ENCODE assay signal across 8 cellular contexts in genomic region chr10:128035557-128035973, GRCh38.
DNase-seq lines count a peak whose midpoint lies in the region; ATAC-seq, FAIRE-seq and TF ChIP-seq lines count a peak whose summit lies in the region.

No MANE protein-coding gene starts in this region.

- CTCF ChIA-PET in A549 (lab: Yijun Ruan, JAX) = interaction anchor here (0.6 to 6.7 kb wide), 23 partner anchors 9 to 131 kb away, joined by 3 to 39 read pairs (median 4); partner anchors contain the start of gene PTPRE
- CTCF ChIA-PET in activated CD4-positive, alpha-beta memory T cell treated with anti-CD3 and anti-CD28 coated beads, Interleukin-2, amount 10 ng/mL, durations not matched to agents 7 days and 5 days (lab: Charles Lee) = interaction anchor here (0.6 to 10.1 kb wide), 25 partner anchors 8 to 165 kb away, joined by 3 to 216 read pairs (median 5); partner anchors contain the start of gene PTPRE
- CTCF ChIA-PET in endothelial cell of umbilical vein (lab: Charles Lee) = interaction anchor here (0.6 to 3.9 kb wide), 27 partner anchors 9 to 181 kb away, joined by 3 to 72 read pairs (median 6); partner anchors contain the start of gene PTPRE

- FAIRE-seq in A549 (lab: Jason Lieb, UNC) (no peak), endothelial cell of umbilical vein (lab: Jason Lieb, UNC) (peak; percentile 68)

- POLR2A ChIA-PET in A549 (lab: Yijun Ruan, JAX) = no interaction called here
- POLR2A ChIA-PET in activated CD4-positive, alpha-beta memory T cell treated with anti-CD3 and anti-CD28 coated beads, Interleukin-2, amount 10 ng/mL, durations not matched to agents 7 days and 5 days (lab: Charles Lee) = interaction anchor here (1.0 to 4.1 kb wide), 3 partner anchors 12 to 34 kb away, joined by 3 to 16 read pairs (median 13); no protein-coding TSS in a partner anchor
- POLR2A ChIA-PET in endothelial cell of umbilical vein (lab: Charles Lee) = no interaction called here

- DNase-seq in A549 (ENCODE audit: low read depth in 1 of 2, low spot score in 1 of 2) (peak; percentile 17 to 50), KBM-7 (peak; percentile 54), endothelial cell of umbilical vein (ENCODE audit: low read depth, low spot score) (peak; percentile 30), neural progenitor cell (ENCODE audit: low spot score) (peak; percentile 67), cerebellum (ENCODE audit: low spot score) (no peak), NCI-H748 (lab: John Stamatoyannopoulos, UW; ENCODE audit: unreplicated experiment) (no peak)
- peak; percentile 71 for DNase-seq in activated CD4-positive, alpha-beta memory T cell treated with anti-CD3 and anti-CD28 coated beads, Interleukin-2, amount 10 ng/mL, durations not matched to agents 7 days and 5 days

- TF ChIP-seq EP300 in A549 (IDR thresholded peaks at IDR 0.05) = no peak

- in situ Hi-C loops in KBM-7 (cut with MboI; ENCODE audit: low pct_unique_long_range_greater_than_20kb, low sequenced_read_pairs) = no loop called here

- no peaks in the 10 kb centered on the region for H3K27me3 ChIP-seq in endothelial cell of umbilical vein (ENCODE audit: control insufficient read depth in 2 of 2, insufficient read depth in 2 of 2, low read length in 2 of 2)
- H3K27me3 ChIP-seq in neural progenitor cell = peaks cover 2% of the 10 kb centered on the region

- peaks cover 0 to 9% of the 10 kb centered on the region in 2 experiments for H3K36me3 ChIP-seq in endothelial cell of umbilical vein (ENCODE audit: control insufficient read depth in 2 of 2, extremely low read depth in 1 of 2, insufficient read depth in 2 of 2, low read length in 2 of 2)
- H3K36me3 ChIP-seq in neural progenitor cell = no peaks in the 10 kb centered on the region

- H3K4me1 ChIP-seq in A549 (peaks cover 8% of the 10 kb centered on the region; the same call in 1 of the 3 replicates), endothelial cell of umbilical vein (ENCODE audit: control insufficient read depth, extremely low read depth, insufficient read depth, low read length) (peaks cover 22% of the 10 kb centered on the region), neural progenitor cell (no peaks in the 10 kb centered on the region)

- H3K4me2 ChIP-seq in A549 = no peak overlapping the region
- no peak overlapping the region for H3K4me2 ChIP-seq in endothelial cell of umbilical vein (ENCODE audit: insufficient read depth, low read length)
- H3K4me2 ChIP-seq in neural progenitor cell = no peak overlapping the region

- H2AFZ ChIP-seq in endothelial cell of umbilical vein (ENCODE audit: low read depth, low read length) (no peak overlapping the region), neural progenitor cell (replicated peaks) (no peak overlapping the region)

- H4K20me1 ChIP-seq in endothelial cell of umbilical vein (replicated peaks; ENCODE audit: control insufficient read depth, extremely low read depth, insufficient read depth, low read length) (no peaks in the 10 kb centered on the region), neural progenitor cell (ENCODE audit: low read depth) (no peaks in the 10 kb centered on the region)

- intact Hi-C loops in endothelial cell of umbilical vein (cut with micrococcal nuclease) = loop anchor here (1.0 kb wide), 1 partner anchor 34 kb away; no protein-coding TSS in a partner anchor

- H3K27me3 Mint-ChIP-seq in activated CD4-positive, alpha-beta memory T cell treated with anti-CD3 and anti-CD28 coated beads, Interleukin-2, amount 10 ng/mL, durations not matched to agents 7 days and 5 days = peaks cover 2% of the 10 kb centered on the region
- H3K27me3 Mint-ChIP-seq in neural progenitor cell (ENCODE audit: insufficient read depth, low read depth) = peaks cover 6% of the 10 kb centered on the region

- peaks cover 3% of the 10 kb centered on the region for H3K4me1 Mint-ChIP-seq in activated CD4-positive, alpha-beta memory T cell treated with anti-CD3 and anti-CD28 coated beads, Interleukin-2, amount 10 ng/mL, durations not matched to agents 7 days and 5 days
- peaks cover 3% of the 10 kb centered on the region for H3K4me1 Mint-ChIP-seq in neural progenitor cell

- H3K9ac ChIP-seq in endothelial cell of umbilical vein (replicated peaks; ENCODE audit: extremely low read depth, insufficient read depth, low read length) = no peak overlapping the region
- no peak overlapping the region for H3K9ac ChIP-seq in neural progenitor cell

- no peak for TF ChIP-seq POLR2A in A549 (IDR thresholded peaks at IDR 0.05; ENCODE audit: low read length)
- no peak for TF ChIP-seq POLR2A in endothelial cell of umbilical vein (IDR thresholded peaks at IDR 0.05; ENCODE audit: low read depth, low read length)

- peaks cover 41% of the 10 kb centered on the region for H3K79me2 ChIP-seq in endothelial cell of umbilical vein (ENCODE audit: control insufficient read depth, insufficient read depth, low read length)
- no peaks in the 10 kb centered on the region for H3K79me2 ChIP-seq in neural progenitor cell (ENCODE audit: low read depth)

- H3F3A ChIP-seq in neural progenitor cell (ENCODE audit: low read depth) = no peaks in the 10 kb centered on the region

- H3K9me3 ChIP-seq in A549 (no peaks in the 10 kb centered on the region), endothelial cell of umbilical vein (replicated peaks; ENCODE audit: control insufficient read depth, insufficient read depth, low read length) (no peaks in the 10 kb centered on the region), neural progenitor cell (ENCODE audit: low read depth) (no peaks in the 10 kb centered on the region)

- H3K9me3 Mint-ChIP-seq in activated CD4-positive, alpha-beta memory T cell treated with anti-CD3 and anti-CD28 coated beads, Interleukin-2, amount 10 ng/mL, durations not matched to agents 7 days and 5 days = no peaks in the 10 kb centered on the region
- H3K9me3 Mint-ChIP-seq in neural progenitor cell = no peaks in the 10 kb centered on the region

- no peak overlapping the region for H3K4me3 Mint-ChIP-seq in activated CD4-positive, alpha-beta memory T cell treated with anti-CD3 and anti-CD28 coated beads, Interleukin-2, amount 10 ng/mL, durations not matched to agents 7 days and 5 days
- no peak overlapping the region for H3K4me3 Mint-ChIP-seq in neural progenitor cell

- ATAC-seq in A549 = peak; percentile 70 to 90; a peak in 4 of 6 replicates
- ATAC-seq in GM19043 (IDR thresholded peaks at IDR 0.05; ENCODE audit: low read depth, unreplicated experiment) = peak; percentile 89

- dilution Hi-C loops in endothelial cell of umbilical vein (cut with MboI; ENCODE audit: extremely low pct_ligation_motif_present, low sequenced_read_pairs) = no loop called here

- H3K4me3 ChIP-seq in A549 = no peak overlapping the region
- H3K4me3 ChIP-seq in endothelial cell of umbilical vein (replicated peaks in 1 of 3; ENCODE audit: insufficient read depth in 1 of 3, low read depth in 1 of 3, low read length in 3 of 3) = no peak overlapping the region
- no peak overlapping the region for H3K4me3 ChIP-seq in neural progenitor cell

- H3K27ac Mint-ChIP-seq in activated CD4-positive, alpha-beta memory T cell treated with anti-CD3 and anti-CD28 coated beads, Interleukin-2, amount 10 ng/mL, durations not matched to agents 7 days and 5 days = no peak overlapping the region
- H3K27ac Mint-ChIP-seq in neural progenitor cell = no peak overlapping the region

- no TSS peak for BruUV-seq in endothelial cell of umbilical vein (replicated peaks; lab: Mats Ljungman, UMichigan)

- no peaks in the 10 kb centered on the region for H3K36me3 Mint-ChIP-seq in activated CD4-positive, alpha-beta memory T cell treated with anti-CD3 and anti-CD28 coated beads, Interleukin-2, amount 10 ng/mL, durations not matched to agents 7 days and 5 days (ENCODE audit: low read depth)
- H3K36me3 Mint-ChIP-seq in neural progenitor cell = no peaks in the 10 kb centered on the region

- TF ChIP-seq RAD21 in A549 (conservative IDR thresholded peaks at IDR 0.05 in 1 of 2, IDR thresholded peaks at IDR 0.05 in 1 of 2) = peak in 1 of 2 experiments; percentile 56; a peak in 3 of 5 replicates

- TF ChIP-seq CTCF in A549 (IDR thresholded peaks at IDR 0.05) (peak; percentile 50), endothelial cell of umbilical vein (IDR thresholded peaks at IDR 0.05; ENCODE audit: extremely low read depth in 1 of 2, insufficient read depth in 1 of 2, low read depth in 1 of 2, low read length in 2 of 2) (peak; percentile 76 to 83), neural progenitor cell (IDR thresholded peaks at IDR 0.05) (peak; percentile 80)

- H3K27ac ChIP-seq in A549 (no peak overlapping the region), endothelial cell of umbilical vein (ENCODE audit: insufficient read depth, low read depth, low read length) (no peak overlapping the region), neural progenitor cell (no peak overlapping the region)

- 37% methylated on average over 5 of the region's 5 CpGs for WGBS in A549 (ENCODE audit: missing lambda C conversion rate)

- H3K9me1 ChIP-seq in endothelial cell of umbilical vein (replicated peaks; ENCODE audit: control insufficient read depth, extremely low read depth, insufficient read depth, low read length) = no peaks in the 10 kb centered on the region

TF ChIP-seq in A549, 52 proteins besides CTCF, POLR2A, EP300 and RAD21:
- no peak for TF ChIP-seq SREBF2 (IDR thresholded peaks at IDR 0.05)
- peak; percentile 28; the same call in 1 of the 3 replicates for TF ChIP-seq SMC3 (IDR thresholded peaks at IDR 0.05)
TF ChIP-seq in A549: peak in this region for 1.

TF ChIP-seq in endothelial cell of umbilical vein, 7 proteins besides CTCF, POLR2A, EP300 and RAD21:
- TF ChIP-seq FOS (IDR thresholded peaks at IDR 0.05; ENCODE audit: borderline replicate concordance, insufficient read depth, low read length) (no peak), JUN (IDR thresholded peaks at IDR 0.05; ENCODE audit: borderline replicate concordance, insufficient read depth, insufficient read length, low read depth) (no peak), GATA2 (IDR thresholded peaks at IDR 0.05; ENCODE audit: insufficient read depth, insufficient read length, low read depth, low read length) (no peak), EZH2 (IDR thresholded peaks at IDR 0.05; ENCODE audit: borderline replicate concordance, low read depth, low read length, severe bottlenecking) (no peak), MYC (IDR thresholded peaks at IDR 0.05; ENCODE audit: low read depth, low read length) (no peak), MAX (IDR thresholded peaks at IDR 0.05; ENCODE audit: insufficient read depth, insufficient read length) (no peak), POLR2AphosphoS5 (IDR thresholded peaks at IDR 0.05; ENCODE audit: insufficient read depth, low read depth, low read length) (no peak)

Comparison
In these comparisons a context has a peak if more than half of its experiments do, and no peak if none do; other contexts are left out.
1. DNase-seq: peak in A549 (2 of 2), KBM-7 (single experiment), activated CD4-positive, alpha-beta memory T cell treated with anti-CD3 and anti-CD28 coated beads, Interleukin-2, amount 10 ng/mL, durations not matched to agents 7 days and 5 days (single experiment), endothelial cell of umbilical vein (single experiment) and neural progenitor cell (single experiment); none in cerebellum (single experiment) and NCI-H748 (single experiment).
2. Peak in every context shown above with its lines, with median percentiles within 50 percentile points of each other: CTCF ChIP-seq.